ENCODE assay signal across 8 cellular contexts in genomic region chr19:48967346-48968178, GRCh38. TPM values are rescaled to one million over a fixed set of nuclear protein-coding genes. Genes with fewer than 3 reads are reported as not detected.
DNase-seq lines count a peak whose midpoint lies in the region; ATAC-seq and TF ChIP-seq lines count a peak whose summit lies in the region.

No MANE protein-coding gene starts in this region.

- H4K8ac ChIP-seq in trophoblast cell (ENCODE audit: low read depth, low read length): no peak overlapping the region

- CTCF ChIA-PET in SK-N-SH (lab: Yijun Ruan, JAX): interaction anchor here (0.8 to 3.9 kb wide), 5 partner anchors 9 to 180 kb away, joined by 3 to 12 read pairs (median 6); partner anchors contain the start of genes GYS1 and RUVBL2

- no peak for TF ChIP-seq EP300 in SK-N-SH (IDR thresholded peaks at IDR 0.05; ENCODE audit: borderline replicate concordance in 1 of 2, low read depth in 1 of 2, low read length in 1 of 2)

- H3K27ac ChIP-seq in SK-N-SH (ENCODE audit: low read depth in 2 of 2, low read length in 1 of 2) (peak overlapping the region in 1 of 2 experiments; percentile 8; a peak in 1 of 4 replicates), trophoblast cell (ENCODE audit: low read depth, low read length) (no peak overlapping the region)

- H3K9ac ChIP-seq in SK-N-SH: no peak overlapping the region
- no peak overlapping the region for H3K9ac ChIP-seq in trophoblast cell (ENCODE audit: low read length)

- H4K20me1 ChIP-seq in SK-N-SH (ENCODE audit: insufficient read depth): peaks cover 18% of the 10 kb centered on the region

- H2BK120ac ChIP-seq in trophoblast cell (ENCODE audit: insufficient read depth, low read length, poor library complexity): no peak overlapping the region

- no peak overlapping the region for H2BK5ac ChIP-seq in trophoblast cell (ENCODE audit: low read depth, low read length, poor library complexity)

- H3K79me1 ChIP-seq in trophoblast cell (ENCODE audit: low read length): peaks cover 25% of the 10 kb centered on the region

- no peak overlapping the region for H4K91ac ChIP-seq in trophoblast cell (ENCODE audit: low read depth, low read length)

- H4K12ac ChIP-seq in trophoblast cell (ENCODE audit: low read depth, low read length): no peak overlapping the region

- no peak overlapping the region for H2BK12ac ChIP-seq in trophoblast cell (ENCODE audit: low read length)

- H3K79me2 ChIP-seq in SK-N-SH (ENCODE audit: insufficient read depth) (peaks cover 19% of the 10 kb centered on the region), trophoblast cell (ENCODE audit: control insufficient read depth, insufficient read depth, low read length, poor library complexity) (peaks cover 15% of the 10 kb centered on the region)

- peaks cover 49% of the 10 kb centered on the region for H3F3A ChIP-seq in SK-N-SH (replicated peaks; ENCODE audit: insufficient read depth)

- H3K9me3 ChIP-seq in SK-N-SH (no peaks in the 10 kb centered on the region), trophoblast cell (ENCODE audit: insufficient read depth, low read depth, low read length) (no peaks in the 10 kb centered on the region)

- H2AFZ ChIP-seq in SK-N-SH (ENCODE audit: low read depth) (no peak overlapping the region), trophoblast cell (ENCODE audit: insufficient read depth, low read length, poor library complexity) (no peak overlapping the region)

- ATAC-seq in SK-N-SH treated with all-trans-retinoic acid at 6 μM for 48 hours: no peak

- H3K27me3 ChIP-seq in SK-N-SH (ENCODE audit: insufficient read depth): no peaks in the 10 kb centered on the region
- H3K27me3 ChIP-seq in trophoblast cell (ENCODE audit: insufficient read depth, low read length): no peaks in the 10 kb centered on the region

- H3K14ac ChIP-seq in trophoblast cell (ENCODE audit: low read length): no peak overlapping the region

- DNase-seq in SK-N-SH (no peak), RPMI7951 (ENCODE audit: low read depth) (peak; percentile 56), fibroblast of gingiva (ENCODE audit: low read depth) (peak; percentile 96), trophoblast cell (peak; percentile 44 to 62), HuH-7 (ENCODE audit: low spot score) (no peak), NK-92 (lab: John Stamatoyannopoulos, UW; ENCODE audit: unreplicated experiment) (no peak), DMS114 treated with DMSO at 0.1 percent for 48 hours (lab: John Stamatoyannopoulos, UW; ENCODE audit: unreplicated experiment) (no peak)

- TF ChIP-seq RAD21 in SK-N-SH (IDR thresholded peaks at IDR 0.05; ENCODE audit: low read length): no peak

- H3K4me3 ChIP-seq in SK-N-SH (ENCODE audit: low read depth in 2 of 2, low read length in 1 of 2): no peak overlapping the region
- no peak overlapping the region for H3K4me3 ChIP-seq in trophoblast cell (ENCODE audit: low read depth, low read length)

- peak overlapping the region; percentile 98 for H3K4me2 ChIP-seq in SK-N-SH
- no peak overlapping the region for H3K4me2 ChIP-seq in trophoblast cell (ENCODE audit: low read length)

- WGBS in SK-N-SH (ENCODE audit: low lambda C conversion rate): 72% methylated on average over 14 of the region's 14 CpGs
- no CpG with 5 or more reads among the region's 14 CpGs for WGBS in trophoblast cell (ENCODE audit: extremely low coverage, insufficient coverage, insufficient read length)

- H3K4me1 ChIP-seq in SK-N-SH (ENCODE audit: control insufficient read depth in 1 of 2, insufficient read depth in 2 of 2, low read depth in 1 of 2, low read length in 1 of 2) (peaks cover 17 to 26% of the 10 kb centered on the region in 2 experiments; a peak in 3 of 4 replicates), trophoblast cell (ENCODE audit: control insufficient read depth in 1 of 2, insufficient read depth in 2 of 2, low read length in 2 of 2) (peaks cover 17 to 20% of the 10 kb centered on the region in 2 experiments)

- no peak for TF ChIP-seq CTCF in SK-N-SH (IDR thresholded peaks at IDR 0.05)

- H3K23ac ChIP-seq in trophoblast cell (ENCODE audit: low read length): no peak overlapping the region

- POLR2A ChIA-PET in SK-N-SH (lab: Yijun Ruan, JAX): interaction anchor here (0.9 kb wide), 1 partner anchor 14 kb away, joined by 3 read pairs; no protein-coding TSS in a partner anchor

- no peaks in the 10 kb centered on the region for H3K9me2 ChIP-seq in SK-N-SH

- no peak overlapping the region for H2AK5ac ChIP-seq in trophoblast cell (ENCODE audit: low read length)

- H3K36me3 ChIP-seq in SK-N-SH (replicated peaks in 1 of 2; ENCODE audit: control insufficient read depth in 1 of 2, insufficient read depth in 2 of 2, low read length in 1 of 2) (peaks cover 13 to 34% of the 10 kb centered on the region in 2 experiments), trophoblast cell (ENCODE audit: control insufficient read depth in 1 of 2, insufficient read depth in 2 of 2, low read length in 2 of 2) (peaks cover 37 to 38% of the 10 kb centered on the region in 2 experiments)

- H3K4ac ChIP-seq in trophoblast cell (ENCODE audit: low read depth, low read length): no peak overlapping the region

- H3K18ac ChIP-seq in trophoblast cell (ENCODE audit: low read length): no peak overlapping the region

TF ChIP-seq in SK-N-SH, 30 proteins besides CTCF, POLR2A, EP300 and RAD21:
- TF ChIP-seq PBX3 (IDR thresholded peaks at IDR 0.05) (peak; percentile 30; the same call in 1 of the 2 replicates), SMC3 (IDR thresholded peaks at IDR 0.05; ENCODE audit: low read depth, low read length) (no peak), POLR2AphosphoS5 (IDR thresholded peaks at IDR 0.05; ENCODE audit: low read depth, low read length) (peak; percentile 72; the same call in 1 of the 2 replicates)

TF ChIP-seq in SK-N-SH treated with all-trans-retinoic acid at 6 μM for 48 hours, 23 proteins besides CTCF, POLR2A, EP300 and RAD21 (continues in another document):
- TF ChIP-seq ARNTL (CRISPR knock-in tag; IDR thresholded peaks at IDR 0.05; ENCODE audit: borderline replicate concordance, low read depth): no peak
- no peak for TF ChIP-seq CREB5 (CRISPR knock-in tag; IDR thresholded peaks at IDR 0.05; ENCODE audit: low read depth)
- no peak for TF ChIP-seq ZC3H10 (CRISPR knock-in tag; IDR thresholded peaks at IDR 0.05)
- no peak for TF ChIP-seq ISL1 (CRISPR knock-in tag; IDR thresholded peaks at IDR 0.05)
- no peak for TF ChIP-seq CSRNP3 (CRISPR knock-in tag; IDR thresholded peaks at IDR 0.05)

RNA-seq across cellular contexts. Expression of gene FTL, which starts 2.5 kb away (rescaled TPM):
- polyA plus RNA-seq in SK-N-SH (2012; rRNA removed): 587 and 875 TPM in 2 replicates
- 532 and 592 TPM in 2 replicates for polyA plus RNA-seq in SK-N-SH (2012; cell fraction: cytosol; rRNA removed)
- 164 and 250 TPM in 2 replicates for polyA plus RNA-seq in SK-N-SH (2012; cell fraction: nucleus; rRNA removed)
- 4,698 and 4,789 TPM in 2 replicates for total RNA-seq in RPMI7951 (2014; rRNA removed; shearing (Covaris generic))
- polyA plus RNA-seq in trophoblast cell (2013): 3,699 and 3,930 TPM in 2 replicates

RNA-seq across cellular contexts. Expression of gene BAX, which starts 12.9 kb away (rescaled TPM):
- polyA plus RNA-seq in SK-N-SH (2012; rRNA removed): 278 and 640 TPM in 2 replicates
- polyA plus RNA-seq in SK-N-SH (2012; cell fraction: cytosol; rRNA removed): 233 and 284 TPM in 2 replicates
- 332 and 395 TPM in 2 replicates for polyA plus RNA-seq in SK-N-SH (2012; cell fraction: nucleus; rRNA removed)
- total RNA-seq in RPMI7951 (2014; rRNA removed; shearing (Covaris generic)): 66.6 and 98.1 TPM in 2 replicates
- 92.3 and 93.5 TPM in 2 replicates for polyA plus RNA-seq in trophoblast cell (2013)

RNA-seq across cellular contexts. Expression of gene GYS1, which starts 25.5 kb away (rescaled TPM):
- 24.1 and 25.3 TPM in 2 replicates for polyA plus RNA-seq in SK-N-SH (2012; rRNA removed)
- polyA plus RNA-seq in SK-N-SH (2012; cell fraction: cytosol; rRNA removed): 12.9 and 18.2 TPM in 2 replicates
- 69.6 and 71.7 TPM in 2 replicates for polyA plus RNA-seq in SK-N-SH (2012; cell fraction: nucleus; rRNA removed)
- 47.6 and 60.1 TPM in 2 replicates for total RNA-seq in RPMI7951 (2014; rRNA removed; shearing (Covaris generic))
- 64.3 and 68.6 TPM in 2 replicates for polyA plus RNA-seq in trophoblast cell (2013)

RNA-seq across cellular contexts. Expression of gene RUVBL2, which starts 26.1 kb away (rescaled TPM):
- polyA plus RNA-seq in SK-N-SH (2012; rRNA removed): 411 and 459 TPM in 2 replicates
- polyA plus RNA-seq in SK-N-SH (2012; cell fraction: cytosol; rRNA removed): 196 and 298 TPM in 2 replicates
- 340 and 467 TPM in 2 replicates for polyA plus RNA-seq in SK-N-SH (2012; cell fraction: nucleus; rRNA removed)
- total RNA-seq in RPMI7951 (2014; rRNA removed; shearing (Covaris generic)): 384 and 389 TPM in 2 replicates
- polyA plus RNA-seq in trophoblast cell (2013): 58.0 and 58.6 TPM in 2 replicates

RNA-seq across cellular contexts. Expression of gene DHDH, which starts 34.1 kb away (rescaled TPM):
- polyA plus RNA-seq in SK-N-SH (2012; rRNA removed): 0.31 and 0.72 TPM in 2 replicates
- polyA plus RNA-seq in SK-N-SH (2012; cell fraction: cytosol; rRNA removed): 0.30 and 0.34 TPM in 2 replicates
- 0.37 and 0.45 TPM in 2 replicates for polyA plus RNA-seq in SK-N-SH (2012; cell fraction: nucleus; rRNA removed)
- not detected in 2 replicates for total RNA-seq in RPMI7951 (2014; rRNA removed; shearing (Covaris generic))
- polyA plus RNA-seq in trophoblast cell (2013): 0.18 and 0.23 TPM in 2 replicates

Comparison
In these comparisons a context has a peak if more than half of its experiments do, and no peak if none do; other contexts are left out.
1. DNase-seq: peak in RPMI7951 (single experiment), fibroblast of gingiva (single experiment) and trophoblast cell (2 of 2); none in SK-N-SH (single experiment), HuH-7 (single experiment), NK-92 (single experiment) and DMS114 treated with DMSO at 0.1 percent for 48 hours (single experiment).